Comparison of ENCODE assay signal across 34 cellular contexts in genomic region chr5:96004087-96004486, GRCh38.
"Had no signal": no experiment of that assay in that cellular context is flagged by ENCODE, and none has a peak within 500 bp of the region (broad histone marks: within the 10 kb centered on the region; RNA-seq: fewer than 3 reads in every experiment).

No MANE protein-coding gene starts in this region.

- H3K27me3 ChIP-seq: ascending aorta, breast epithelium, Peyer's patch had no signal

- H3K4me3 ChIP-seq: ascending aorta, breast epithelium, Peyer's patch had no signal

- H3K9me3 ChIP-seq: ascending aorta, breast epithelium, Peyer's patch had no signal

- ATAC-seq: activated CD8-positive, alpha-beta T cell treated with anti-CD3 and anti-CD28 coated beads for 36 hours; activated T-cell treated with anti-CD3 and anti-CD28 coated beads, Interleukin-2, amount 50 U/mL, for 72 hours; activated T-helper 17 cell treated with anti-CD3 and anti-CD28 coated beads, Interleukin-2, amount 50 U/mL, for 72 hours; PC-3; Right ventricle myocardium inferior had no signal

- H3K36me3 ChIP-seq: ascending aorta, breast epithelium, Peyer's patch, WERI-Rb-1 had no signal

- DNase-seq: activated CD4-positive, alpha-beta T cell treated with anti-CD3 and anti-CD28 coated beads, Interleukin-2, amount 10 ng/mL, durations not matched to agents 24 days and 14 days; activated CD4-positive, alpha-beta T cell treated with anti-CD3 and anti-CD28 coated beads, Interleukin-2, amount 50 U/mL, for 4 hours; activated CD4-positive, CD25-positive, alpha-beta regulatory T cell; activated CD8-positive, alpha-beta T cell treated with anti-CD3 and anti-CD28 coated beads for 36 hours; activated effector memory CD4-positive, alpha-beta T cell treated with anti-CD3 and anti-CD28 coated beads, Interleukin-2, amount 50 U/mL, for 16 hours; activated naive CD4-positive, alpha-beta T cell; activated naive CD4-positive, alpha-beta T cell treated with anti-CD3 and anti-CD28 coated beads, Interleukin-2, amount 50 U/mL, for 16 hours; activated naive CD8-positive, alpha-beta T cell treated with anti-CD3 and anti-CD28 coated beads for 36 hours; activated T-cell treated with anti-CD3 and anti-CD28 coated beads, Interleukin-2, amount 50 U/mL, for 1 hour; activated T-cell treated with anti-CD3 and anti-CD28 coated beads, Interleukin-2, amount 50 U/mL, for 72 hours; amygdala; Kasumi-1; KG1; MM.1S; MV-4-11; NCI-H1092; NCI-H1436 treated with DMSO at 0.1 percent for 48 hours; NCI-H1694 treated with DMSO at 0.1 percent for 48 hours; NCI-H2029; NCI-H2171; NCI-H510A; NCI-H526; NCI-H748 treated with DMSO at 0.1 percent for 48 hours; NK-92 treated with Interleukin-12 subunit alpha and Interleukin-12 subunit beta, amount 100 ng/mL, for 24 hours; PC-3; Peyer's patch; SIG-M5; T1000; WERI-Rb-1 had no signal

- H3K36me3 Mint-ChIP-seq: activated naive CD8-positive, alpha-beta T cell treated with anti-CD3 and anti-CD28 coated beads for 36 hours had no signal

- H3K27ac Mint-ChIP-seq: activated CD4-positive, alpha-beta T cell treated with anti-CD3 and anti-CD28 coated beads, Interleukin-2, amount 10 ng/mL, durations not matched to agents 24 days and 14 days; activated CD8-positive, alpha-beta T cell treated with anti-CD3 and anti-CD28 coated beads for 36 hours; activated naive CD8-positive, alpha-beta T cell treated with anti-CD3 and anti-CD28 coated beads for 36 hours; activated T-cell treated with anti-CD3 and anti-CD28 coated beads, Interleukin-2, amount 50 U/mL, for 72 hours; activated T-helper 17 cell treated with anti-CD3 and anti-CD28 coated beads, Interleukin-2, amount 50 U/mL, for 72 hours had no signal

- H3K9me3 Mint-ChIP-seq: activated CD4-positive, alpha-beta T cell treated with anti-CD3 and anti-CD28 coated beads, Interleukin-2, amount 10 ng/mL, durations not matched to agents 24 days and 14 days; activated CD8-positive, alpha-beta T cell treated with anti-CD3 and anti-CD28 coated beads for 36 hours; activated naive CD8-positive, alpha-beta T cell treated with anti-CD3 and anti-CD28 coated beads for 36 hours; activated T-helper 17 cell treated with anti-CD3 and anti-CD28 coated beads, Interleukin-2, amount 50 U/mL, for 72 hours had no signal

- H3K4me1 Mint-ChIP-seq: activated CD4-positive, alpha-beta T cell treated with anti-CD3 and anti-CD28 coated beads, Interleukin-2, amount 10 ng/mL, durations not matched to agents 24 days and 14 days; activated naive CD8-positive, alpha-beta T cell treated with anti-CD3 and anti-CD28 coated beads for 36 hours; activated T-helper 17 cell treated with anti-CD3 and anti-CD28 coated beads, Interleukin-2, amount 50 U/mL, for 72 hours had no signal

- H3K4me3 Mint-ChIP-seq: activated CD4-positive, alpha-beta T cell treated with anti-CD3 and anti-CD28 coated beads, Interleukin-2, amount 10 ng/mL, durations not matched to agents 24 days and 14 days; activated CD8-positive, alpha-beta T cell treated with anti-CD3 and anti-CD28 coated beads for 36 hours; activated naive CD8-positive, alpha-beta T cell treated with anti-CD3 and anti-CD28 coated beads for 36 hours; activated T-cell treated with anti-CD3 and anti-CD28 coated beads, Interleukin-2, amount 50 U/mL, for 72 hours; activated T-helper 17 cell treated with anti-CD3 and anti-CD28 coated beads, Interleukin-2, amount 50 U/mL, for 72 hours had no signal

- H3K27ac ChIP-seq: ascending aorta, breast epithelium, Peyer's patch, RWPE1, WERI-Rb-1 had no signal

- H3K27me3 Mint-ChIP-seq: activated CD4-positive, alpha-beta T cell treated with anti-CD3 and anti-CD28 coated beads, Interleukin-2, amount 10 ng/mL, durations not matched to agents 24 days and 14 days; activated naive CD8-positive, alpha-beta T cell treated with anti-CD3 and anti-CD28 coated beads for 36 hours; activated T-helper 17 cell treated with anti-CD3 and anti-CD28 coated beads, Interleukin-2, amount 50 U/mL, for 72 hours had no signal

- H3K4me1 ChIP-seq: ascending aorta, breast epithelium, Peyer's patch had no signal
